In genomic region chr11:94142308-94143277, GRCh38 we compare ENCODE assay signal across 14 cellular contexts. TPM values are rescaled to one million over a fixed set of nuclear protein-coding genes. Genes with fewer than 3 reads are reported as not detected.
A peak's percentile ranks its signal among the peaks of the same experiment; 100 is the strongest.
DNase-seq lines count a peak whose midpoint lies in the region; ATAC-seq and TF ChIP-seq lines count a peak whose summit lies in the region.
"Had no signal": no experiment of that assay in that cellular context is flagged by ENCODE, and none has a peak within 500 bp of the region (broad histone marks: within the 10 kb centered on the region; RNA-seq: fewer than 3 reads in every experiment).

No MANE protein-coding gene starts in this region.

- TF ChIP-seq POLR2A in right lobe of liver (IDR thresholded peaks at IDR 0.05), result no peak

- H3K36me3 Mint-ChIP-seq in natural killer cell, result no peaks in the 10 kb centered on the region
- H3K36me3 Mint-ChIP-seq in natural killer cell treated with Interleukin-12 subunit alpha and Interleukin-12 subunit beta and Interleukin-15 and Interleukin-18, amount 100 ng/mL, for 72 hours, result no peaks in the 10 kb centered on the region

- peak overlapping the region in 1 of 2 donors; percentile 20 for H3K27ac Mint-ChIP-seq in natural killer cell
- H3K27ac Mint-ChIP-seq in natural killer cell treated with Interleukin-12 subunit alpha and Interleukin-12 subunit beta and Interleukin-15 and Interleukin-18, amount 100 ng/mL, for 72 hours, result peak overlapping the region in 1 of 2 donors; percentile 50

- H3K36me3 ChIP-seq in brain microvascular endothelial cell (replicated peaks) (no peaks in the 10 kb centered on the region), right lobe of liver (no peaks in the 10 kb centered on the region), upper lobe of right lung (no peaks in the 10 kb centered on the region)
- H3K36me3 ChIP-seq: colonic mucosa had no signal

- H3K4me3 ChIP-seq in brain microvascular endothelial cell (ENCODE audit: low read depth, low read length) (no peak overlapping the region), right lobe of liver (no peak overlapping the region), upper lobe of right lung (no peak overlapping the region)
- H3K4me3 ChIP-seq: colonic mucosa, SK-N-MC had no signal

- H3K4me3 Mint-ChIP-seq in natural killer cell, result no peak overlapping the region
- H3K4me3 Mint-ChIP-seq in natural killer cell treated with Interleukin-12 subunit alpha and Interleukin-12 subunit beta and Interleukin-15 and Interleukin-18, amount 100 ng/mL, for 72 hours, result no peak overlapping the region

- peaks cover 0 to 2% of the 10 kb centered on the region in 2 donors for H3K27me3 Mint-ChIP-seq in natural killer cell (ENCODE audit: low read depth in 2 of 2)
- no peaks in the 10 kb centered on the region for H3K27me3 Mint-ChIP-seq in natural killer cell treated with Interleukin-12 subunit alpha and Interleukin-12 subunit beta and Interleukin-15 and Interleukin-18, amount 100 ng/mL, for 72 hours

- no peaks in the 10 kb centered on the region for H3K9me3 ChIP-seq in right lobe of liver
- no peaks in the 10 kb centered on the region for H3K9me3 ChIP-seq in upper lobe of right lung
- H3K9me3 ChIP-seq: colonic mucosa had no signal

- DNase-seq in natural killer cell (no peak), brain microvascular endothelial cell (peak; percentile 44), right lobe of liver (no peak), upper lobe of right lung (no peak), NCI-H1694 treated with DMSO at 0.1 percent for 48 hours (lab: John Stamatoyannopoulos, UW) (no peak), NCI-H187 treated with DMSO at 0.1 percent for 48 hours (lab: John Stamatoyannopoulos, UW) (no peak)
- DNase-seq in natural killer cell treated with Interleukin-12 subunit alpha and Interleukin-12 subunit beta and Interleukin-15 and Interleukin-18, amount 100 ng/mL, for 72 hours (ENCODE audit: low spot score), result no peak
- DNase-seq: activated CD4-positive, alpha-beta T cell treated with anti-CD3 and anti-CD28 coated beads for 48 hours; colonic mucosa; GDM1; NCI-H524; stimulated activated CD4-positive, alpha-beta T cell treated with anti-CD3 and anti-CD28 coated beads, Interleukin-15, amount 100 ng/mL, for 24 hours had no signal

- H3K27ac ChIP-seq in brain microvascular endothelial cell (no peak overlapping the region), right lobe of liver (no peak overlapping the region), upper lobe of right lung (no peak overlapping the region)
- H3K27ac ChIP-seq: colonic mucosa, SK-N-MC had no signal

- H3K27me3 ChIP-seq in brain microvascular endothelial cell (replicated peaks) (no peaks in the 10 kb centered on the region), right lobe of liver (no peaks in the 10 kb centered on the region), upper lobe of right lung (no peaks in the 10 kb centered on the region)
- H3K27me3 ChIP-seq: colonic mucosa had no signal

- intact Hi-C loops in natural killer cell (cut with micrococcal nuclease), result no loop called here
- intact Hi-C loops in right lobe of liver (cut with DNase I), result no loop called here
- intact Hi-C loops in upper lobe of right lung (cut with DNase I), result no loop called here

- H3K4me1 ChIP-seq in right lobe of liver (peaks cover 0 to 20% (median 6%) of the 10 kb centered on the region in 4 donors), upper lobe of right lung (no peaks in the 10 kb centered on the region)

- in situ Hi-C loops in brain microvascular endothelial cell (cut with HindIII; ENCODE audit: low pct_ligation_motif_present, low sequenced_read_pairs), result no loop called here

- peaks cover 66 to 73% of the 10 kb centered on the region in 2 donors for H3K4me1 Mint-ChIP-seq in natural killer cell
- peaks cover 51 to 60% of the 10 kb centered on the region in 2 donors for H3K4me1 Mint-ChIP-seq in natural killer cell treated with Interleukin-12 subunit alpha and Interleukin-12 subunit beta and Interleukin-15 and Interleukin-18, amount 100 ng/mL, for 72 hours (ENCODE audit: low read depth in 2 of 2)

- no peaks in the 10 kb centered on the region for H3K9me3 Mint-ChIP-seq in natural killer cell
- H3K9me3 Mint-ChIP-seq in natural killer cell treated with Interleukin-12 subunit alpha and Interleukin-12 subunit beta and Interleukin-15 and Interleukin-18, amount 100 ng/mL, for 72 hours, result no peaks in the 10 kb centered on the region

- peak in 2 of 3 donors; percentile 18 to 54 for ATAC-seq in natural killer cell
- no peak for ATAC-seq in natural killer cell treated with Interleukin-12 subunit alpha and Interleukin-12 subunit beta and Interleukin-15 and Interleukin-18, amount 100 ng/mL, for 72 hours
- ATAC-seq in right lobe of liver, result peak; percentile 34 to 67 (median 38)
- peak; percentile 16 for ATAC-seq in upper lobe of right lung
- ATAC-seq in HG03159 (IDR thresholded peaks at IDR 0.05; ENCODE audit: unreplicated experiment), result no peak

- WGBS in right lobe of liver (ENCODE audit: insufficient coverage, low coverage, low lambda C conversion rate, missing lambda C conversion rate), result 79% methylated on average over 7 of the region's 7 CpGs

- TF ChIP-seq CTCF in natural killer cell (IDR thresholded peaks at IDR 0.05), result no peak
- no peak for TF ChIP-seq CTCF in brain microvascular endothelial cell (IDR thresholded peaks at IDR 0.05; ENCODE audit: low read depth, low read length, missing control alignments)
- TF ChIP-seq CTCF in right lobe of liver (IDR thresholded peaks at IDR 0.05), result no peak
- no peak for TF ChIP-seq CTCF in upper lobe of right lung (IDR thresholded peaks at IDR 0.05)

RNA-seq across cellular contexts. Expression of gene PANX1, which starts 14.0 kb away (rescaled TPM):
- total RNA-seq in natural killer cell, result 10 to 100 TPM in 2 of 3 donors, 1 to 10 TPM in 1; 8.6 to 13.6 (median 13.4) TPM
- total RNA-seq in natural killer cell treated with Interleukin-12 subunit alpha and Interleukin-12 subunit beta and Interleukin-15 and Interleukin-18, amount 100 ng/mL, for 72 hours, result 10 to 100 TPM; 16.5 to 25.5 TPM
- 10 to 100 TPM in 5 of 6 experiments, 1 to 10 TPM in 1; 9.3 to 20.4 (median 13.7) TPM for total RNA-seq in right lobe of liver
- 20.0 TPM for total RNA-seq in upper lobe of right lung

Comparison
In these comparisons a context has a peak if more than half of its experiments do, and no peak if none do; other contexts are left out.
1. ATAC-seq: peak in natural killer cell (2 of 3), right lobe of liver (4 of 4) and upper lobe of right lung (single experiment); none in natural killer cell treated with Interleukin-12 subunit alpha and Interleukin-12 subunit beta and Interleukin-15 and Interleukin-18, amount 100 ng/mL, for 72 hours (0 of 2) and HG03159 (single experiment).